ENCODE assay signal across 8 cellular contexts in genomic region chr17:33291248-33292183, GRCh38. TPM values are rescaled to one million over a fixed set of nuclear protein-coding genes. Genes with fewer than 3 reads are reported as not detected.
DNase-seq lines count a peak whose midpoint lies in the region; ATAC-seq and TF ChIP-seq lines count a peak whose summit lies in the region.

No MANE protein-coding gene starts in this region.

- CTCF ChIA-PET in WTC11 (lab: Charles Lee) = interaction anchor here (0.5 to 5.6 kb wide), 20 partner anchors 11 to 459 kb away, joined by 3 to 55 read pairs (median 4); no protein-coding TSS in a partner anchor

- peak overlapping the region; percentile 29 for H3K4me3 ChIP-seq in skeletal muscle cell (ENCODE audit: low read depth, low read length)

- H3K9me3 Mint-ChIP-seq in WTC11 = no peaks in the 10 kb centered on the region

- H3K27me3 Mint-ChIP-seq in WTC11 (ENCODE audit: low read depth) = peaks cover 78% of the 10 kb centered on the region

- no peak overlapping the region for H3K27ac Mint-ChIP-seq in WTC11

- peaks cover 9% of the 10 kb centered on the region for H3K4me1 Mint-ChIP-seq in WTC11

- H3K4me3 Mint-ChIP-seq in WTC11 = peak overlapping the region; percentile 88

- intact Hi-C loops in left cardiac atrium (cut with DNase I) = loop anchor here in 1 of 2 donors (10.0 kb wide), 1 partner anchor 57 kb away; no protein-coding TSS in a partner anchor

- TF ChIP-seq CTCF in WTC11 (IDR thresholded peaks at IDR 0.05) = no peak

- no peaks in the 10 kb centered on the region for H3K36me3 Mint-ChIP-seq in WTC11

- ATAC-seq in WTC11 (peak; percentile 23), left cardiac atrium (peak in 1 of 2 donors; percentile 10), GM19397 (IDR thresholded peaks at IDR 0.05; ENCODE audit: unreplicated experiment) (no peak), GM21381 (IDR thresholded peaks at IDR 0.05; ENCODE audit: unreplicated experiment) (no peak)

- POLR2A ChIA-PET in WTC11 (lab: Charles Lee) = no interaction called here

- DNase-seq in DMS79 treated with DMSO at 0.1 percent for 48 hours (lab: John Stamatoyannopoulos, UW) (peak; percentile 62), DMS79 (lab: John Stamatoyannopoulos, UW) (no peak), WTC11 (ENCODE audit: low spot score) (peak; percentile 58), left cardiac atrium (peak; percentile 21), skeletal muscle cell (ENCODE audit: low read depth) (no peak), COLO829 (ENCODE audit: low spot score) (no peak)

TF ChIP-seq in WTC11, 78 proteins besides CTCF, POLR2A, EP300 and RAD21:
- TF ChIP-seq ZNF219 (CRISPR knock-in tag; IDR thresholded peaks at IDR 0.05; ENCODE audit: borderline replicate concordance) = no peak
- peak; percentile 45; the same call in 1 of the 2 replicates for TF ChIP-seq ARID4B (CRISPR knock-in tag; IDR thresholded peaks at IDR 0.05; ENCODE audit: borderline replicate concordance)
- TF ChIP-seq ZNF512 (CRISPR knock-in tag; IDR thresholded peaks at IDR 0.05; ENCODE audit: borderline replicate concordance) = no peak
- no peak for TF ChIP-seq FOXK1 (CRISPR knock-in tag; IDR thresholded peaks at IDR 0.05)
- 0 out of 2 replicates have a peak, but pooled peaks have one; percentile 80 for TF ChIP-seq HMGXB4 (CRISPR knock-in tag; IDR thresholded peaks at IDR 0.05)
- TF ChIP-seq TP53 (CRISPR knock-in tag; IDR thresholded peaks at IDR 0.05) = 0 out of 2 replicates have a peak, but pooled peaks have one; percentile 41
- no peak for TF ChIP-seq ZNF425 (CRISPR knock-in tag; conservative IDR thresholded peaks at IDR 0.05)
- TF ChIP-seq FOXP1 (CRISPR knock-in tag; IDR thresholded peaks at IDR 0.05; ENCODE audit: borderline replicate concordance) = peak; percentile 63
- 0 out of 2 replicates have a peak, but pooled peaks have one; percentile 33 for TF ChIP-seq MYBL2 (CRISPR knock-in tag; IDR thresholded peaks at IDR 0.05)
- TF ChIP-seq USF2 (CRISPR knock-in tag; IDR thresholded peaks at IDR 0.05) = no peak
- TF ChIP-seq ZNF232 (CRISPR knock-in tag; IDR thresholded peaks at IDR 0.05) = 0 out of 2 replicates have a peak, but pooled peaks have one; percentile 22
- no peak for TF ChIP-seq SOX15 (CRISPR knock-in tag; IDR thresholded peaks at IDR 0.05)
- no peak for TF ChIP-seq ZNF138 (CRISPR knock-in tag; conservative IDR thresholded peaks at IDR 0.05)
- peak; percentile 60; the same call in 1 of the 2 replicates for TF ChIP-seq MAX (CRISPR knock-in tag; IDR thresholded peaks at IDR 0.05)
- TF ChIP-seq ETV6 (CRISPR knock-in tag; IDR thresholded peaks at IDR 0.05) = 0 out of 2 replicates have a peak, but pooled peaks have one; percentile 22
- 0 out of 2 replicates have a peak, but pooled peaks have one; percentile 22 for TF ChIP-seq IRF1 (CRISPR knock-in tag; IDR thresholded peaks at IDR 0.05)

RNA-seq across cellular contexts. Expression of gene ASIC2, which starts 1.6 kb away (rescaled TPM):
- total RNA-seq in WTC11 (2021) = 2.1 to 2.7 TPM (median 2.3 TPM) in 3 replicates
- under 1 TPM in 1 of 2 donors, not detected in 1; 0.08 TPM for total RNA-seq in left cardiac atrium

Comparison
In these comparisons a context has a peak if more than half of its experiments do, and no peak if none do; other contexts are left out.
1. DNase-seq: peak in DMS79 treated with DMSO at 0.1 percent for 48 hours (single experiment), WTC11 (single experiment) and left cardiac atrium (single experiment); none in DMS79 (single experiment), skeletal muscle cell (single experiment) and COLO829 (single experiment).